ENCODE assay signal across 19 cellular contexts in the genomic region with DNA sequence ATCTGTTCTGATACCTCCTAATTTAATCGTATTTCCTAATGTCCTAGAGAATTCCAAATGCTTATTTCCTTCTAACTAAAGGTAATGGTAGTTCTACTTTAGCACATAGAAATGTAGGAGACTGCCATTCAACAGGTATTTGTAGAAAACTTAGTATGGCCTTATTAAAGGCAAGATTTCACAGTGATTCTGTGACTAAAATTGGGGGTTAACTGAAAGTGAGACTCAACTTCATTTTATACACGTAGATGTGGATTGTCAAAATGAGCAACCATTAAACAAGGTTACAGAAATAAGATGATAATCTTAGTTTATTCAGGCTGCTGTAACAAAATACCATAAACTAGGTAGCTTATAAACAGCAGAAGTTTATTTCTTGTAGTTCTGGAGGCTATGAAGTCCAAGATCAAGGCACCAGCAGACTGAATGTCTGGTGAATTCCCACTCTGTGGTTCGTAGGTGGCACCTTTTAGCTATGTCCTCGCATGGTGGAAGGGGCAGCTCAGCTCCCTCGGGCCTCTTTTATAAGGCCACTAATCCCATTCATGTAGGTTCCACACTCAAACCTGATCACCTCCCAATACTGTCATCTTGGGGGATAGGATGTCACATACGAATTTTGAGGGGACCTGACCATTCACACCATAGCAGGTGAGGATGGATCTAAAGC. TPM values are rescaled to one million over a fixed set of nuclear protein-coding genes. Genes with fewer than 3 reads are reported as not detected.
"Had no signal": no experiment of that assay in that cellular context is flagged by ENCODE, and none has a peak within 500 bp of the region (broad histone marks: within the 10 kb centered on the region; RNA-seq: fewer than 3 reads in every experiment).

No MANE protein-coding gene starts in this region.

- H3K4me3 Mint-ChIP-seq: brain, naive B cell had no signal

- H3K36me3 ChIP-seq: left ventricle myocardium inferior, sigmoid colon, thoracic aorta had no signal

- H3K27ac ChIP-seq: esophagus squamous epithelium, left ventricle myocardium inferior, parathyroid adenoma, sigmoid colon, spleen, thoracic aorta had no signal

- H3K27me3 Mint-ChIP-seq: brain, naive B cell had no signal

- DNase-seq: activated CD4-positive, alpha-beta T cell treated with anti-CD3 and anti-CD28 coated beads, Interleukin-2, amount 50 U/mL, for 1 hour; amygdala; cortex of kidney; effector CD4-positive, alpha-beta T cell; esophagus squamous epithelium; hippocampal formation; left ventricle myocardium inferior; naive B cell; sigmoid colon; spleen; T-helper 1 cell had no signal

- ATAC-seq: activated naive CD4-positive, alpha-beta T cell treated with anti-CD3 and anti-CD28 coated beads, Interleukin-2, amount 50 U/mL, for 72 hours; SK-N-SH treated with all-trans-retinoic acid at 6 μM for 48 hours had no signal

- H3K27ac Mint-ChIP-seq: brain had no signal

- H3K4me3 ChIP-seq: esophagus squamous epithelium, left ventricle myocardium inferior, sigmoid colon, spleen, thoracic aorta had no signal

- H3K27me3 ChIP-seq: esophagus squamous epithelium, sigmoid colon, spleen had no signal

- H3K9me3 ChIP-seq: esophagus squamous epithelium, left ventricle myocardium inferior, sigmoid colon, spleen, thoracic aorta had no signal

- FAIRE-seq: endothelial cell of umbilical vein, keratinocyte had no signal

RNA-seq across cellular contexts. Expression of a gene that starts 43.8 kb away (rescaled TPM):
- polyA plus RNA-seq: urinary bladder had no signal
